In genomic region chr7:45252248-45252647, GRCh38 we compare ENCODE assay signal across 5 cellular contexts.
"Had no signal": no experiment of that assay in that cellular context is flagged by ENCODE, and none has a peak within 500 bp of the region (broad histone marks: within the 10 kb centered on the region; RNA-seq: fewer than 3 reads in every experiment).

No MANE protein-coding gene starts in this region.

- H3K4me3 ChIP-seq: K562 had no signal

- H3K27ac ChIP-seq: HL-60 had no signal

- ATAC-seq: HepG2, K562 had no signal

- DNase-seq: IMR-90 had no signal

- H3K4me3 Mint-ChIP-seq: IgD-negative memory B cell had no signal

- H3K27ac Mint-ChIP-seq: IgD-negative memory B cell had no signal
